In genomic region chr17:66584927-66585326, GRCh38 we compare ENCODE assay signal across 17 cellular contexts.
A peak's percentile ranks its signal among the peaks of the same experiment; 100 is the strongest.
DNase-seq lines count a peak whose midpoint lies in the region; ATAC-seq, FAIRE-seq and TF ChIP-seq lines count a peak whose summit lies in the region.
"Had no signal": no experiment of that assay in that cellular context is flagged by ENCODE, and none has a peak within 500 bp of the region (broad histone marks: within the 10 kb centered on the region; RNA-seq: fewer than 3 reads in every experiment).

No MANE protein-coding gene starts in this region.

- in situ Hi-C loops in K562 (cut with MboI) = no loop called here

- no peak overlapping the region for H3K9ac ChIP-seq in K562 (ENCODE audit: insufficient read depth in 1 of 2, low read depth in 2 of 2, low read length in 2 of 2)
- H3K9ac ChIP-seq: BLaER1 had no signal

- no peak for FAIRE-seq in K562 (lab: Jason Lieb, UNC)
- FAIRE-seq: H1 had no signal

- no peaks in the 10 kb centered on the region for H3K9me1 ChIP-seq in K562 (ENCODE audit: control insufficient read depth, insufficient read depth, low read length)

- H3K9me3 ChIP-seq in K562 (replicated peaks; ENCODE audit: control insufficient read depth, insufficient read depth, low read depth, low read length) = no peaks in the 10 kb centered on the region
- H3K9me3 ChIP-seq: HAP-1 had no signal

- peaks cover 0 to 5% of the 10 kb centered on the region in 2 experiments; a peak in 3 of 5 replicates for H3K4me1 ChIP-seq in K562 (replicated peaks in 1 of 2; ENCODE audit: control insufficient read depth in 2 of 2, insufficient read depth in 2 of 2, low read length in 2 of 2)
- H3K4me1 ChIP-seq: HAP-1 had no signal

- POLR2A ChIA-PET in K562 (lab: Yijun Ruan, JAX) = interaction anchor here (0.6 kb wide), 1 partner anchor 12 kb away, joined by 3 read pairs; no protein-coding TSS in a partner anchor

- H2AFZ ChIP-seq in K562 (ENCODE audit: low read depth, low read length) = no peak overlapping the region

- H3K4me2 ChIP-seq in K562 (ENCODE audit: insufficient read depth, low read length) = peak overlapping the region; percentile 36
- H3K4me2 ChIP-seq: BLaER1 had no signal

- TF ChIP-seq POLR2A in K562 (conservative IDR thresholded peaks at IDR 0.05) = no peak

- no TSS peak for BruUV-seq in K562 (replicated peaks; lab: Mats Ljungman, UMichigan)

- peak overlapping the region; percentile 39 for H3K27ac Mint-ChIP-seq in activated CD4-positive, alpha-beta T cell treated with anti-CD3 and anti-CD28 coated beads, Interleukin-2, amount 10 ng/mL, durations not matched to agents 24 days and 14 days
- H3K27ac Mint-ChIP-seq in activated naive CD8-positive, alpha-beta T cell = peak overlapping the region; percentile 41
- no peak overlapping the region for H3K27ac Mint-ChIP-seq in activated naive CD8-positive, alpha-beta T cell treated with anti-CD3 and anti-CD28 coated beads for 36 hours
- H3K27ac Mint-ChIP-seq in osteocyte (ENCODE audit: unreplicated experiment) (no peak overlapping the region), mesothelial cell of epicardium (no peak overlapping the region)

- no peaks in the 10 kb centered on the region for H3K27me3 ChIP-seq in K562 (ENCODE audit: control insufficient read depth in 2 of 2, insufficient read depth in 2 of 2, low read length in 2 of 2)
- H3K27me3 ChIP-seq: BLaER1 had no signal

- no peak for TF ChIP-seq EP300 in K562 (IDR thresholded peaks at IDR 0.05; ENCODE audit: low read length)

- DNase-seq in activated CD4-positive, alpha-beta T cell treated with anti-CD3 and anti-CD28 coated beads, Interleukin-2, amount 10 ng/mL, durations not matched to agents 24 days and 14 days = no peak
- DNase-seq in activated CD4-positive, alpha-beta T cell treated with anti-CD3 and anti-CD28 coated beads for 4 hours = no peak
- no peak for DNase-seq in activated naive CD8-positive, alpha-beta T cell treated with anti-CD3 and anti-CD28 coated beads for 36 hours
- peak in 2 of 4 experiments; percentile 39 to 49 for DNase-seq in K562 (ENCODE audit: extremely low read depth in 1 of 4, low spot score in 3 of 4)
- DNase-seq in osteocyte (ENCODE audit: extremely low spot score, unreplicated experiment) = peak; percentile 32
- no peak for DNase-seq in mesothelial cell of epicardium (ENCODE audit: low spot score in 2 of 2, unreplicated experiment in 2 of 2)
- DNase-seq: 8988T; Calu3; CD4-positive, alpha-beta memory T cell; DMS79 treated with DMSO at 0.1 percent for 48 hours; GF-D8 had no signal

- H3K9me3 Mint-ChIP-seq in activated CD4-positive, alpha-beta T cell treated with anti-CD3 and anti-CD28 coated beads, Interleukin-2, amount 10 ng/mL, durations not matched to agents 24 days and 14 days = peaks cover 4% of the 10 kb centered on the region
- no peaks in the 10 kb centered on the region for H3K9me3 Mint-ChIP-seq in activated naive CD8-positive, alpha-beta T cell (ENCODE audit: low read depth)
- H3K9me3 Mint-ChIP-seq in activated naive CD8-positive, alpha-beta T cell treated with anti-CD3 and anti-CD28 coated beads for 36 hours = peaks cover 4% of the 10 kb centered on the region
- H3K9me3 Mint-ChIP-seq in osteocyte (ENCODE audit: unreplicated experiment) (peaks cover 4% of the 10 kb centered on the region), mesothelial cell of epicardium (peaks cover 4% of the 10 kb centered on the region)

- peaks cover 26% of the 10 kb centered on the region for H3K36me3 Mint-ChIP-seq in activated CD4-positive, alpha-beta T cell treated with anti-CD3 and anti-CD28 coated beads, Interleukin-2, amount 10 ng/mL, durations not matched to agents 24 days and 14 days (ENCODE audit: low read depth)
- peaks cover 24% of the 10 kb centered on the region for H3K36me3 Mint-ChIP-seq in activated naive CD8-positive, alpha-beta T cell
- peaks cover 46% of the 10 kb centered on the region for H3K36me3 Mint-ChIP-seq in activated naive CD8-positive, alpha-beta T cell treated with anti-CD3 and anti-CD28 coated beads for 36 hours
- H3K36me3 Mint-ChIP-seq in osteocyte (ENCODE audit: unreplicated experiment) (peaks cover 3% of the 10 kb centered on the region), mesothelial cell of epicardium (no peaks in the 10 kb centered on the region)

- intact Hi-C loops in activated CD4-positive, alpha-beta T cell treated with anti-CD3 and anti-CD28 coated beads, Interleukin-2, amount 10 ng/mL, durations not matched to agents 24 days and 14 days (cut with micrococcal nuclease) = no loop called here
- intact Hi-C loops in K562 (cut with micrococcal nuclease) = no loop called here

- no peak overlapping the region for H3K4me3 Mint-ChIP-seq in activated CD4-positive, alpha-beta T cell treated with anti-CD3 and anti-CD28 coated beads, Interleukin-2, amount 10 ng/mL, durations not matched to agents 24 days and 14 days
- no peak overlapping the region for H3K4me3 Mint-ChIP-seq in activated naive CD8-positive, alpha-beta T cell
- no peak overlapping the region for H3K4me3 Mint-ChIP-seq in activated naive CD8-positive, alpha-beta T cell treated with anti-CD3 and anti-CD28 coated beads for 36 hours
- H3K4me3 Mint-ChIP-seq in osteocyte (ENCODE audit: unreplicated experiment) (no peak overlapping the region), mesothelial cell of epicardium (no peak overlapping the region)
- H3K4me3 Mint-ChIP-seq: CD14-positive monocyte; CD4-positive, alpha-beta memory T cell had no signal

- H3K27ac ChIP-seq in K562 (ENCODE audit: extremely low read depth, low read depth, low read length) = no peak overlapping the region
- H3K27ac ChIP-seq: BLaER1 had no signal

- no peaks in the 10 kb centered on the region for H3K79me2 ChIP-seq in K562 (ENCODE audit: control insufficient read depth, insufficient read depth, low read length)

- TF ChIP-seq CTCF in K562 (IDR thresholded peaks at IDR 0.05 in 2 of 3, conservative IDR thresholded peaks at IDR 0.05 in 1 of 3; ENCODE audit: insufficient read depth in 2 of 3, low read depth in 1 of 3, low read length in 3 of 3) (no peak), osteocyte (IDR thresholded peaks at IDR 0.05) (no peak), mesothelial cell of epicardium (IDR thresholded peaks at IDR 0.05; ENCODE audit: unreplicated experiment) (no peak)

- CTCF ChIA-PET in K562 (lab: Yijun Ruan, JAX; ENCODE audit: low intra/inter-chr PET ratio) = no interaction called here

- no peak overlapping the region for H3K4me3 ChIP-seq in K562
- H3K4me3 ChIP-seq: BLaER1, HAP-1 had no signal

- H3K27me3 Mint-ChIP-seq in activated CD4-positive, alpha-beta T cell treated with anti-CD3 and anti-CD28 coated beads, Interleukin-2, amount 10 ng/mL, durations not matched to agents 24 days and 14 days = no peaks in the 10 kb centered on the region
- no peaks in the 10 kb centered on the region for H3K27me3 Mint-ChIP-seq in activated naive CD8-positive, alpha-beta T cell
- H3K27me3 Mint-ChIP-seq in activated naive CD8-positive, alpha-beta T cell treated with anti-CD3 and anti-CD28 coated beads for 36 hours = no peaks in the 10 kb centered on the region
- no peaks in the 10 kb centered on the region for H3K27me3 Mint-ChIP-seq in osteocyte (ENCODE audit: unreplicated experiment)
- H3K27me3 Mint-ChIP-seq in mesothelial cell of epicardium (ENCODE audit: low read depth) = no peaks in the 10 kb centered on the region
- H3K27me3 Mint-ChIP-seq: CD4-positive, alpha-beta memory T cell had no signal

- 26% methylated on average over 4 of the region's 4 CpGs for WGBS in K562 (ENCODE audit: insufficient coverage, low coverage, missing lambda C conversion rate)

- ATAC-seq in K562 (peak; percentile 91), GM21367 (IDR thresholded peaks at IDR 0.05; ENCODE audit: unreplicated experiment) (no peak)

- H3K4me1 Mint-ChIP-seq in activated CD4-positive, alpha-beta T cell treated with anti-CD3 and anti-CD28 coated beads, Interleukin-2, amount 10 ng/mL, durations not matched to agents 24 days and 14 days = peaks cover 20% of the 10 kb centered on the region
- H3K4me1 Mint-ChIP-seq in activated naive CD8-positive, alpha-beta T cell (ENCODE audit: low read depth) = peaks cover 54% of the 10 kb centered on the region
- H3K4me1 Mint-ChIP-seq in activated naive CD8-positive, alpha-beta T cell treated with anti-CD3 and anti-CD28 coated beads for 36 hours = peaks cover 17% of the 10 kb centered on the region
- peaks cover 48% of the 10 kb centered on the region for H3K4me1 Mint-ChIP-seq in osteocyte (ENCODE audit: unreplicated experiment)
- H3K4me1 Mint-ChIP-seq in mesothelial cell of epicardium = peaks cover 22% of the 10 kb centered on the region

- no peak for TF ChIP-seq RAD21 in K562 (CRISPR knock-in tag; conservative IDR thresholded peaks at IDR 0.05 in 1 of 2, IDR thresholded peaks at IDR 0.05 in 1 of 2)

- H4K20me1 ChIP-seq in K562 (replicated peaks; ENCODE audit: control insufficient read depth, insufficient read depth, low read length) = peaks cover 4% of the 10 kb centered on the region; the same call in 1 of the 2 replicates
- H4K20me1 ChIP-seq: BLaER1 had no signal

- H3K36me3 ChIP-seq in K562 (ENCODE audit: control insufficient read depth, insufficient read depth, low read length) = no peaks in the 10 kb centered on the region
- H3K36me3 ChIP-seq: BLaER1, HAP-1 had no signal

TF ChIP-seq in K562, 482 proteins besides CTCF, POLR2A, EP300 and RAD21 (continues in another document):
- TF ChIP-seq ZBTB26 (CRISPR knock-in tag; IDR thresholded peaks at IDR 0.05) (no peak), PRMT5 (CRISPR knock-in tag; IDR thresholded peaks at IDR 0.05) (no peak), ZKSCAN8 (CRISPR knock-in tag; IDR thresholded peaks at IDR 0.05) (no peak), ZNF253 (CRISPR knock-in tag; conservative IDR thresholded peaks at IDR 0.05) (no peak), YY1 (IDR thresholded peaks at IDR 0.05; ENCODE audit: borderline replicate concordance in 1 of 3, control insufficient read depth in 1 of 3, extremely low read depth in 1 of 3, insufficient read depth in 3 of 3, insufficient read length in 1 of 3, insufficient replicate concordance in 2 of 3, low read depth in 1 of 3, low read length in 2 of 3) (peak in 1 of 3 experiments; percentile 36)

Comparison
In these comparisons a context has a peak if more than half of its experiments do, and no peak if none do; other contexts are left out.
1. H3K27ac Mint-ChIP-seq: peak in activated CD4-positive, alpha-beta T cell treated with anti-CD3 and anti-CD28 coated beads, Interleukin-2, amount 10 ng/mL, durations not matched to agents 24 days and 14 days (single experiment) and activated naive CD8-positive, alpha-beta T cell (single experiment); none in activated naive CD8-positive, alpha-beta T cell treated with anti-CD3 and anti-CD28 coated beads for 36 hours (single experiment), osteocyte (single experiment) and mesothelial cell of epicardium (single experiment).